Comparison of ENCODE assay signal across 1 cellular context in the genomic region with DNA sequence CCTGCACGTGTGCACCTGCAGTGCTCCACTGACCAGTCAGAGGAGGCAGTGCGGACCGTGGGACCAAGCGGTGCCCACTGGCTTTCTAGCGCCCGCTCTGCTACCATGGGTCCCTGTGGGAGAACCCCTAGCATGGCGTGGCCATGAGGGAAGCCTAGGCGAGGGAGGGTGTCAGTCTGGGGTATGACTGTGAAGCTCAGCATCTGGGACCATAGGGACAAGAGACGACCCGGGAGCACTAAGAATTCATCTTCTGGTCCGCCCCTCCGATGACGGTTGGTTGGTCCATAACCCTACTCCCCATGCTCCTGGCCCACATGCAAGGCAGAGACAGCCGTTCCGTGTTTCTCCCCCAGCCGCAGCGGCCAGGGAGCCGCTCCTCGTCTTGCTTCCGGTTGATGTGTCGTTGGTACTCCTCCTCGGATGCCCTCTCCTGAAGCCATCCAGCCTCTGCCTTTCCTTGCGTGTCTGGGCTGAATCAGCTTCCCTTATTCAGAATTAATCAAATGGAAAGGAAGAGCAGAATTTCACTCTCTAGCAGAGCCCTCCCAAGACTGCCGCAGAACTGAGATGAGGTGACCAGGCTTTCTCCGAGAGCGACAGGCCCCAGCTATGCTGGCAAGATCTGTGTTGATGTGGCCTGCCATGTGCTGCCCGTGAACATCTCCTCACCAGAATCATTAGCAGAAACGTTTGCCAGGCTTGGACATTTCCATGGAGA.
TF ChIP-seq lines count a peak whose summit lies in the region.

No MANE protein-coding gene starts in this region.

TF ChIP-seq in HepG2, 621 proteins besides CTCF, POLR2A, EP300 and RAD21 (continued from another document and continues in another):
- TF ChIP-seq, protein P1, sequence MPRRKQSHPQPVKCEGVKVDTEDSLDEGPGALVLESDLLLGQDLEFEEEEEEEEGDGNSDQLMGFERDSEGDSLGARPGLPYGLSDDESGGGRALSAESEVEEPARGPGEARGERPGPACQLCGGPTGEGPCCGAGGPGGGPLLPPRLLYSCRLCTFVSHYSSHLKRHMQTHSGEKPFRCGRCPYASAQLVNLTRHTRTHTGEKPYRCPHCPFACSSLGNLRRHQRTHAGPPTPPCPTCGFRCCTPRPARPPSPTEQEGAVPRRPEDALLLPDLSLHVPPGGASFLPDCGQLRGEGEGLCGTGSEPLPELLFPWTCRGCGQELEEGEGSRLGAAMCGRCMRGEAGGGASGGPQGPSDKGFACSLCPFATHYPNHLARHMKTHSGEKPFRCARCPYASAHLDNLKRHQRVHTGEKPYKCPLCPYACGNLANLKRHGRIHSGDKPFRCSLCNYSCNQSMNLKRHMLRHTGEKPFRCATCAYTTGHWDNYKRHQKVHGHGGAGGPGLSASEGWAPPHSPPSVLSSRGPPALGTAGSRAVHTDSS (CRISPR knock-in tag; conservative IDR thresholded peaks at IDR 0.05) = no peak
- TF ChIP-seq, protein P2, sequence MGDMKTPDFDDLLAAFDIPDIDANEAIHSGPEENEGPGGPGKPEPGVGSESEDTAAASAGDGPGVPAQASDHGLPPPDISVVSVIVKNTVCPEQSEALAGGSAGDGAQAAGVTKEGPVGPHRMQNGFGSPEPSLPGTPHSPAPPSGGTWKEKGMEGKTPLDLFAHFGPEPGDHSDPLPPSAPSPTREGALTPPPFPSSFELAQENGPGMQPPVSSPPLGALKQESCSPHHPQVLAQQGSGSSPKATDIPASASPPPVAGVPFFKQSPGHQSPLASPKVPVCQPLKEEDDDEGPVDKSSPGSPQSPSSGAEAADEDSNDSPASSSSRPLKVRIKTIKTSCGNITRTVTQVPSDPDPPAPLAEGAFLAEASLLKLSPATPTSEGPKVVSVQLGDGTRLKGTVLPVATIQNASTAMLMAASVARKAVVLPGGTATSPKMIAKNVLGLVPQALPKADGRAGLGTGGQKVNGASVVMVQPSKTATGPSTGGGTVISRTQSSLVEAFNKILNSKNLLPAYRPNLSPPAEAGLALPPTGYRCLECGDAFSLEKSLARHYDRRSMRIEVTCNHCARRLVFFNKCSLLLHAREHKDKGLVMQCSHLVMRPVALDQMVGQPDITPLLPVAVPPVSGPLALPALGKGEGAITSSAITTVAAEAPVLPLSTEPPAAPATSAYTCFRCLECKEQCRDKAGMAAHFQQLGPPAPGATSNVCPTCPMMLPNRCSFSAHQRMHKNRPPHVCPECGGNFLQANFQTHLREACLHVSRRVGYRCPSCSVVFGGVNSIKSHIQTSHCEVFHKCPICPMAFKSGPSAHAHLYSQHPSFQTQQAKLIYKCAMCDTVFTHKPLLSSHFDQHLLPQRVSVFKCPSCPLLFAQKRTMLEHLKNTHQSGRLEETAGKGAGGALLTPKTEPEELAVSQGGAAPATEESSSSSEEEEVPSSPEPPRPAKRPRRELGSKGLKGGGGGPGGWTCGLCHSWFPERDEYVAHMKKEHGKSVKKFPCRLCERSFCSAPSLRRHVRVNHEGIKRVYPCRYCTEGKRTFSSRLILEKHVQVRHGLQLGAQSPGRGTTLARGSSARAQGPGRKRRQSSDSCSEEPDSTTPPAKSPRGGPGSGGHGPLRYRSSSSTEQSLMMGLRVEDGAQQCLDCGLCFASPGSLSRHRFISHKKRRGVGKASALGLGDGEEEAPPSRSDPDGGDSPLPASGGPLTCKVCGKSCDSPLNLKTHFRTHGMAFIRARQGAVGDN (CRISPR knock-in tag; IDR thresholded peaks at IDR 0.05) = peak; percentile 60
- no peak for TF ChIP-seq ZKSCAN5 (CRISPR knock-in tag; IDR thresholded peaks at IDR 0.05)
- TF ChIP-seq PHF20 (CRISPR knock-in tag; IDR thresholded peaks at IDR 0.05) = no peak
- TF ChIP-seq ZNF709 (CRISPR knock-in tag; IDR thresholded peaks at IDR 0.05) = 0 out of 2 replicates have a peak, but pooled peaks have one; percentile 45
- TF ChIP-seq GATAD2A (CRISPR knock-in tag; IDR thresholded peaks at IDR 0.05) = no peak
- TF ChIP-seq NR2F6 (IDR thresholded peaks at IDR 0.05) = no peak
- no peak for TF ChIP-seq NR2F6 (CRISPR knock-in tag; IDR thresholded peaks at IDR 0.05)
- TF ChIP-seq FOXK1 (CRISPR knock-in tag; IDR thresholded peaks at IDR 0.05; ENCODE audit: borderline replicate concordance, low read depth) = no peak
- TF ChIP-seq ZNF431 (CRISPR knock-in tag; IDR thresholded peaks at IDR 0.05; ENCODE audit: borderline replicate concordance, low read depth) = peak; percentile 12; the same call in 1 of the 2 replicates
- peak; percentile 9 for TF ChIP-seq YY1 (IDR thresholded peaks at IDR 0.05; ENCODE audit: insufficient read depth, insufficient replicate concordance, low read depth, low read length)
- TF ChIP-seq ZNF777 (CRISPR knock-in tag; IDR thresholded peaks at IDR 0.05) = no peak
- no peak for TF ChIP-seq ZNF816 (CRISPR knock-in tag; IDR thresholded peaks at IDR 0.05; ENCODE audit: borderline replicate concordance)
- TF ChIP-seq, protein P3, sequence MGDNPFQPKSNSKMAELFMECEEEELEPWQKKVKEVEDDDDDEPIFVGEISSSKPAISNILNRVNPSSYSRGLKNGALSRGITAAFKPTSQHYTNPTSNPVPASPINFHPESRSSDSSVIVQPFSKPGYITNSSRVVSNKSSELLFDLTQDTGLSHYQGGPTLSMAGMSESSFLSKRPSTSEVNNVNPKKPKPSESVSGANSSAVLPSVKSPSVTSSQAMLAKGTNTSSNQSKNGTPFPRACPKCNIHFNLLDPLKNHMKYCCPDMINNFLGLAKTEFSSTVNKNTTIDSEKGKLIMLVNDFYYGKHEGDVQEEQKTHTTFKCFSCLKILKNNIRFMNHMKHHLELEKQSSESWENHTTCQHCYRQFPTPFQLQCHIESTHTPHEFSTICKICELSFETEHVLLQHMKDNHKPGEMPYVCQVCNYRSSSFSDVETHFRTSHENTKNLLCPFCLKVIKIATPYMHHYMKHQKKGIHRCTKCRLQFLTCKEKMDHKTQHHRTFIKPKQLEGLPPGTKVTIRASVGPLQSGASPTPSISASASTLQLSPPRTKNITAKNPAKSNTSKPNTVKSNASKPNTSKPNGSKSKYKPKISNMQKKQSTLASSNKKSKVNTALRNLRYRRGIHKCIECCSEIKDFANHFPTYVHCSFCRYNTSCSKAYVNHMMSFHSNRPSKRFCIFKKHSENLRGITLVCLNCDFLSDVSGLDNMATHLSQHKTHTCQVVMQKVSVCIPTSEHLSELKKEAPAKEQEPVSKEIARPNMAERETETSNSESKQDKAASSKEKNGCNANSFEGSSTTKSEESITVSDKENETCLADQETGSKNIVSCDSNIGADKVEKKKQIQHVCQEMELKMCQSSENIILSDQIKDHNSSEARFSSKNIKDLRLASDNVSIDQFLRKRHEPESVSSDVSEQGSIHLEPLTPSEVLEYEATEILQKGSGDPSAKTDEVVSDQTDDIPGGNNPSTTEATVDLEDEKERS (CRISPR knock-in tag; IDR thresholded peaks at IDR 0.05) = no peak
- no peak for TF ChIP-seq HCFC1 (IDR thresholded peaks at IDR 0.05; ENCODE audit: low read depth, low read length)
- TF ChIP-seq, protein P4, sequence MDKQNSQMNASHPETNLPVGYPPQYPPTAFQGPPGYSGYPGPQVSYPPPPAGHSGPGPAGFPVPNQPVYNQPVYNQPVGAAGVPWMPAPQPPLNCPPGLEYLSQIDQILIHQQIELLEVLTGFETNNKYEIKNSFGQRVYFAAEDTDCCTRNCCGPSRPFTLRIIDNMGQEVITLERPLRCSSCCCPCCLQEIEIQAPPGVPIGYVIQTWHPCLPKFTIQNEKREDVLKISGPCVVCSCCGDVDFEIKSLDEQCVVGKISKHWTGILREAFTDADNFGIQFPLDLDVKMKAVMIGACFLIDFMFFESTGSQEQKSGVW (CRISPR knock-in tag; IDR thresholded peaks at IDR 0.05; ENCODE audit: borderline replicate concordance) = no peak
- TF ChIP-seq ELF3 (CRISPR knock-in tag; IDR thresholded peaks at IDR 0.05) = 0 out of 2 replicates have a peak, but pooled peaks have one; percentile 10
- TF ChIP-seq, protein P5, sequence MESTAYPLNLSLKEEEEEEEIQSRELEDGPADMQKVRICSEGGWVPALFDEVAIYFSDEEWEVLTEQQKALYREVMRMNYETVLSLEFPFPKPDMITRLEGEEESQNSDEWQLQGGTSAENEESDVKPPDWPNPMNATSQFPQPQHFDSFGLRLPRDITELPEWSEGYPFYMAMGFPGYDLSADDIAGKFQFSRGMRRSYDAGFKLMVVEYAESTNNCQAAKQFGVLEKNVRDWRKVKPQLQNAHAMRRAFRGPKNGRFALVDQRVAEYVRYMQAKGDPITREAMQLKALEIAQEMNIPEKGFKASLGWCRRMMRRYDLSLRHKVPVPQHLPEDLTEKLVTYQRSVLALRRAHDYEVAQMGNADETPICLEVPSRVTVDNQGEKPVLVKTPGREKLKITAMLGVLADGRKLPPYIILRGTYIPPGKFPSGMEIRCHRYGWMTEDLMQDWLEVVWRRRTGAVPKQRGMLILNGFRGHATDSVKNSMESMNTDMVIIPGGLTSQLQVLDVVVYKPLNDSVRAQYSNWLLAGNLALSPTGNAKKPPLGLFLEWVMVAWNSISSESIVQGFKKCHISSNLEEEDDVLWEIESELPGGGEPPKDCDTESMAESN (CRISPR knock-in tag; conservative IDR thresholded peaks at IDR 0.05) = no peak
- no peak for TF ChIP-seq ZFP1 (CRISPR knock-in tag; IDR thresholded peaks at IDR 0.05)
- TF ChIP-seq, protein P6, sequence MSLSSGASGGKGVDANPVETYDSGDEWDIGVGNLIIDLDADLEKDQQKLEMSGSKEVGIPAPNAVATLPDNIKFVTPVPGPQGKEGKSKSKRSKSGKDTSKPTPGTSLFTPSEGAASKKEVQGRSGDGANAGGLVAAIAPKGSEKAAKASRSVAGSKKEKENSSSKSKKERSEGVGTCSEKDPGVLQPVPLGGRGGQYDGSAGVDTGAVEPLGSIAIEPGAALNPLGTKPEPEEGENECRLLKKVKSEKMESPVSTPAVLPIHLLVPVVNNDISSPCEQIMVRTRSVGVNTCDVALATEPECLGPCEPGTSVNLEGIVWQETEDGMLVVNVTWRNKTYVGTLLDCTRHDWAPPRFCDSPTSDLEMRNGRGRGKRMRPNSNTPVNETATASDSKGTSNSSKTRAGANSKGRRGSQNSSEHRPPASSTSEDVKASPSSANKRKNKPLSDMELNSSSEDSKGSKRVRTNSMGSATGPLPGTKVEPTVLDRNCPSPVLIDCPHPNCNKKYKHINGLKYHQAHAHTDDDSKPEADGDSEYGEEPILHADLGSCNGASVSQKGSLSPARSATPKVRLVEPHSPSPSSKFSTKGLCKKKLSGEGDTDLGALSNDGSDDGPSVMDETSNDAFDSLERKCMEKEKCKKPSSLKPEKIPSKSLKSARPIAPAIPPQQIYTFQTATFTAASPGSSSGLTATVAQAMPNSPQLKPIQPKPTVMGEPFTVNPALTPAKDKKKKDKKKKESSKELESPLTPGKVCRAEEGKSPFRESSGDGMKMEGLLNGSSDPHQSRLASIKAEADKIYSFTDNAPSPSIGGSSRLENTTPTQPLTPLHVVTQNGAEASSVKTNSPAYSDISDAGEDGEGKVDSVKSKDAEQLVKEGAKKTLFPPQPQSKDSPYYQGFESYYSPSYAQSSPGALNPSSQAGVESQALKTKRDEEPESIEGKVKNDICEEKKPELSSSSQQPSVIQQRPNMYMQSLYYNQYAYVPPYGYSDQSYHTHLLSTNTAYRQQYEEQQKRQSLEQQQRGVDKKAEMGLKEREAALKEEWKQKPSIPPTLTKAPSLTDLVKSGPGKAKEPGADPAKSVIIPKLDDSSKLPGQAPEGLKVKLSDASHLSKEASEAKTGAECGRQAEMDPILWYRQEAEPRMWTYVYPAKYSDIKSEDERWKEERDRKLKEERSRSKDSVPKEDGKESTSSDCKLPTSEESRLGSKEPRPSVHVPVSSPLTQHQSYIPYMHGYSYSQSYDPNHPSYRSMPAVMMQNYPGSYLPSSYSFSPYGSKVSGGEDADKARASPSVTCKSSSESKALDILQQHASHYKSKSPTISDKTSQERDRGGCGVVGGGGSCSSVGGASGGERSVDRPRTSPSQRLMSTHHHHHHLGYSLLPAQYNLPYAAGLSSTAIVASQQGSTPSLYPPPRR (CRISPR knock-in tag; IDR thresholded peaks at IDR 0.05; ENCODE audit: borderline replicate concordance) = no peak
- peak; percentile 43; the same call in 1 of the 2 replicates for TF ChIP-seq ZNF747 (CRISPR knock-in tag; IDR thresholded peaks at IDR 0.05; ENCODE audit: borderline replicate concordance)
- no peak for TF ChIP-seq GLI4 (CRISPR knock-in tag; IDR thresholded peaks at IDR 0.05; ENCODE audit: borderline replicate concordance)
- 0 out of 2 replicates have a peak, but pooled peaks have one; percentile 28 for TF ChIP-seq ETV6 (CRISPR knock-in tag; conservative IDR thresholded peaks at IDR 0.05)
- TF ChIP-seq MTF2 (CRISPR knock-in tag; IDR thresholded peaks at IDR 0.05; ENCODE audit: borderline replicate concordance) = no peak
- peak; percentile 58; the same call in 1 of the 2 replicates for TF ChIP-seq EED (CRISPR knock-in tag; IDR thresholded peaks at IDR 0.05)
- no peak for TF ChIP-seq ZBTB3 (CRISPR knock-in tag; IDR thresholded peaks at IDR 0.05; ENCODE audit: borderline replicate concordance, low read depth)
- no peak for TF ChIP-seq GTF3A (CRISPR knock-in tag; conservative IDR thresholded peaks at IDR 0.05)
- TF ChIP-seq ZNF260 (CRISPR knock-in tag; IDR thresholded peaks at IDR 0.05; ENCODE audit: borderline replicate concordance, low read depth) = no peak
- no peak for TF ChIP-seq SIX4 (CRISPR knock-in tag; IDR thresholded peaks at IDR 0.05)
- TF ChIP-seq, protein P7, sequence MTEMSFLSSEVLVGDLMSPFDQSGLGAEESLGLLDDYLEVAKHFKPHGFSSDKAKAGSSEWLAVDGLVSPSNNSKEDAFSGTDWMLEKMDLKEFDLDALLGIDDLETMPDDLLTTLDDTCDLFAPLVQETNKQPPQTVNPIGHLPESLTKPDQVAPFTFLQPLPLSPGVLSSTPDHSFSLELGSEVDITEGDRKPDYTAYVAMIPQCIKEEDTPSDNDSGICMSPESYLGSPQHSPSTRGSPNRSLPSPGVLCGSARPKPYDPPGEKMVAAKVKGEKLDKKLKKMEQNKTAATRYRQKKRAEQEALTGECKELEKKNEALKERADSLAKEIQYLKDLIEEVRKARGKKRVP (CRISPR knock-in tag; IDR thresholded peaks at IDR 0.05) = no peak
